In genomic region chr2:89161626-89162025, GRCh38 we compare ENCODE assay signal across 3 cellular contexts.
DNase-seq lines count a peak whose midpoint lies in the region; ATAC-seq and FAIRE-seq lines count a peak whose summit lies in the region.
"Not testable (repeated sequence)": the region's sequence is repeated elsewhere in the genome, so short reads cannot be mapped to it uniquely, and the experiment has no call there.

No MANE protein-coding gene starts in this region.

- H3K27me3 Mint-ChIP-seq in memory B cell, naive B cell: not testable (repeated sequence)

- not testable (repeated sequence) for DNase-seq in memory B cell (ENCODE audit: low spot score in 2 of 2); naive B cell; urothelium cell line (ENCODE audit: low spot score)

- H3K4me1 Mint-ChIP-seq in memory B cell, naive B cell: not testable (repeated sequence)

- not testable (repeated sequence) for H3K9me3 Mint-ChIP-seq in memory B cell, naive B cell

- peak; percentile 67 for FAIRE-seq in urothelium cell line (lab: Jason Lieb, UNC)

- ATAC-seq in memory B cell (ENCODE audit: low read depth) (peak; percentile 31), naive B cell (ENCODE audit: low read depth in 2 of 2) (peak; percentile 61 to 63)

- H3K4me3 Mint-ChIP-seq in memory B cell, naive B cell: not testable (repeated sequence)

- H3K27ac Mint-ChIP-seq in memory B cell, naive B cell: not testable (repeated sequence)

- not testable (repeated sequence) for H3K36me3 Mint-ChIP-seq in memory B cell, naive B cell
